Comparison of ENCODE assay signal across 28 cellular contexts in genomic region chr1:236078988-236079387, GRCh38.
"Had no signal": no experiment of that assay in that cellular context is flagged by ENCODE, and none has a peak within 500 bp of the region (broad histone marks: within the 10 kb centered on the region; RNA-seq: fewer than 3 reads in every experiment).

No MANE protein-coding gene starts in this region.

- H2AFZ ChIP-seq: neural progenitor cell, parathyroid adenoma had no signal

- ATAC-seq: natural killer cell; psoas muscle; right cardiac atrium; sciatic nerve; stimulated activated memory B cell treated with anti-CD40 and anti-IgM and Interleukin-4, amounts not matched to agents 10 μg/mL and 1 μg/mL and 100 μg/mL, for 72 hours; stimulated activated naive CD8-positive, alpha-beta T cell treated with anti-CD3 and anti-CD28 coated beads, Interleukin-15, amount 100 ng/mL, for 72 hours; stimulated activated naive CD8-positive, alpha-beta T cell treated with anti-CD3 and anti-CD28 coated beads, Interleukin-15, Interleukin-2, amounts not matched to agents 100 U/mL and 50 U/mL, for 24 hours had no signal

- DNase-seq: natural killer cell; occipital lobe; ovary; posterior cingulate gyrus; psoas muscle; right cardiac atrium; spleen; stimulated activated CD4-positive, alpha-beta T cell treated with anti-CD3 and anti-CD28 coated beads, Interleukin-12 subunit alpha, Interleukin-12 subunit beta, amount 100 ng/mL, for 4 hours; stimulated activated CD4-positive, alpha-beta T cell treated with anti-CD3 and anti-CD28 coated beads, Interleukin-1b, Interleukin-23, amount 100 ng/mL, for 48 hours; stimulated activated CD4-positive, alpha-beta T cell treated with anti-CD3 and anti-CD28 coated beads, Interleukin-4, amount 100 ng/mL, for 1 hour; stimulated activated CD4-positive, alpha-beta T cell treated with anti-CD3 and anti-CD28 coated beads, Interleukin-4, amount 100 ng/mL, for 4 hours; stimulated activated CD8-positive, alpha-beta memory T cell treated with anti-CD3 and anti-CD28 coated beads, Interleukin-4, amount 100 ng/mL, for 48 hours; stimulated activated naive CD4-positive, alpha-beta T cell; stimulated activated naive CD8-positive, alpha-beta T cell treated with anti-CD3 and anti-CD28 coated beads, Interleukin-15, amount 100 ng/mL, for 72 hours; stimulated activated naive CD8-positive, alpha-beta T cell treated with anti-CD3 and anti-CD28 coated beads, Interleukin-15, Interleukin-2, amounts not matched to agents 100 U/mL and 50 U/mL, for 24 hours; substantia nigra; testis; upper lobe of left lung had no signal

- H3K9ac ChIP-seq: neural progenitor cell, parathyroid adenoma had no signal

- H3K4me3 ChIP-seq: neural progenitor cell, ovary, psoas muscle, skin epidermis, smooth muscle cell, spleen, suprapubic skin, testis, tibial nerve, upper lobe of left lung, vagina had no signal

- H3K4me2 ChIP-seq: neural progenitor cell, smooth muscle cell had no signal

- H3K9me3 ChIP-seq: ovary, psoas muscle, suprapubic skin, testis, tibial nerve, upper lobe of left lung, vagina had no signal

- H3K27me3 ChIP-seq: neural progenitor cell, ovary, spleen, suprapubic skin, testis, tibial nerve, upper lobe of left lung, vagina had no signal

- H3K79me2 ChIP-seq: parathyroid adenoma had no signal

- H3K27ac ChIP-seq: neural progenitor cell, ovary, parathyroid adenoma, psoas muscle, skin epidermis, spleen, suprapubic skin, testis, tibial nerve, upper lobe of left lung, vagina had no signal

- H3K4me1 ChIP-seq: neural progenitor cell, parathyroid adenoma, psoas muscle, spleen, tibial nerve, vagina had no signal

- FAIRE-seq: urothelium cell line had no signal

- H3K36me3 ChIP-seq: neural progenitor cell, ovary, spleen, suprapubic skin, tibial nerve, upper lobe of left lung, vagina had no signal
